ENCODE assay signal across 37 cellular contexts in the genomic region with DNA sequence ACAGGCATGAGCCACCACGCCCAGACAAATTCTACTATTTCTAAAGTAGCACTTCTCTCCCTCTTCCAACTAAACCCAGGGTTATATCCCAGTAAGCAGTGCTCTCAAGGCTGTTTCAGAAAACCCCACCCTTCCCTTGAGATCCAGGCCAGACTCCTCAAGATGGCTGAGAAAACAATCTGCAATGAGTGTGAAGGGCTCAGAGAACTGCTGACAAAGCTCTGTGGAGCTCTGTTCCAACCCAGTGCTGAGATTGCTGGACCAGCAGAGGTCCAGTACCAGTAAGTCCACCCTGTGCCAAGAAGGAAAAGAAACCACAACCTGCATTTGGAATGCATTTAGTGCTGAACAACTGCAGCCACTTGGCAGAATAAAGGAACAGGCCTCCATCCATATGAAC. TPM values are rescaled to one million over a fixed set of nuclear protein-coding genes. Genes with fewer than 3 reads are reported as not detected.
DNase-seq lines count a peak whose midpoint lies in the region; ATAC-seq, FAIRE-seq and TF ChIP-seq lines count a peak whose summit lies in the region.
"Had no signal": no experiment of that assay in that cellular context is flagged by ENCODE, and none has a peak within 500 bp of the region (broad histone marks: within the 10 kb centered on the region; RNA-seq: fewer than 3 reads in every experiment).

No MANE protein-coding gene starts in this region.

- H3K4me3 ChIP-seq in A549 (no peak overlapping the region), fibroblast of the aortic adventitia (ENCODE audit: low read depth, low read length) (no peak overlapping the region), parathyroid adenoma (ENCODE audit: low read depth, low read length) (no peak overlapping the region)
- H3K4me3 ChIP-seq: BLaER1, dorsolateral prefrontal cortex, esophagus muscularis mucosa, lung, mucosa of descending colon, PC-9, thoracic aorta, vagina had no signal

- no peak for TF ChIP-seq CTCF in A549 (IDR thresholded peaks at IDR 0.05)
- no peak for TF ChIP-seq CTCF in fibroblast of the aortic adventitia (IDR thresholded peaks at IDR 0.05; ENCODE audit: insufficient read depth, low read length)
- no peak for TF ChIP-seq CTCF in parathyroid adenoma (IDR thresholded peaks at IDR 0.05)

- DNase-seq in A549 (ENCODE audit: low read depth in 1 of 2, low spot score in 1 of 2) (no peak), DMS79 treated with DMSO at 0.1 percent for 48 hours (lab: John Stamatoyannopoulos, UW) (peak; percentile 90), fibroblast of the aortic adventitia (ENCODE audit: low read depth) (peak; percentile 35), NCI-H748 treated with DMSO at 0.1 percent for 48 hours (lab: John Stamatoyannopoulos, UW) (no peak)
- no peak for DNase-seq in stimulated activated naive CD4-positive, alpha-beta T cell (lab: John Stamatoyannopoulos, UW)
- DNase-seq: activated CD4-positive, alpha-beta T cell treated with anti-CD3 and anti-CD28 coated beads for 48 hours; activated gamma-delta T cell treated with Interleukin-2 at 50 U/mL for 16 hours; amygdala; brain microvascular endothelial cell; Caco-2; DMS53; dorsolateral prefrontal cortex; Karpas-422; mucosa of descending colon; natural killer cell; NCI-H2029 treated with DMSO at 0.1 percent for 48 hours; NCI-H2227 treated with DMSO at 0.1 percent for 48 hours; NCI-H526; NK-92 treated with Interleukin-12 subunit alpha and Interleukin-12 subunit beta, amount 100 ng/mL, for 24 hours; occipital lobe; PC-9; Right ventricle myocardium superior; stimulated activated CD4-positive, alpha-beta T cell treated with anti-CD3 and anti-CD28 coated beads, Interleukin-15, amount 100 ng/mL, for 24 hours; stimulated activated naive CD4-positive, alpha-beta T cell treated with Interleukin-2 at 50 U/mL for 16 hours; WERI-Rb-1 had no signal

- no peaks in the 10 kb centered on the region for H3K36me3 ChIP-seq in parathyroid adenoma (ENCODE audit: control insufficient read depth, insufficient read depth, low read length)

- H3K27ac ChIP-seq in A549, result no peak overlapping the region
- H3K27ac ChIP-seq in parathyroid adenoma, result peak overlapping the region; percentile 90
- H3K27ac ChIP-seq: BLaER1, brain microvascular endothelial cell, esophagus muscularis mucosa, PC-9, thoracic aorta, vagina, WERI-Rb-1 had no signal

- peaks cover 8% of the 10 kb centered on the region for H3K79me2 ChIP-seq in parathyroid adenoma

- no peaks in the 10 kb centered on the region for H3K27me3 ChIP-seq in parathyroid adenoma (ENCODE audit: control insufficient read depth, insufficient read depth, low read length)
- H3K27me3 ChIP-seq: BLaER1, brain microvascular endothelial cell, dorsolateral prefrontal cortex, esophagus muscularis mucosa, vagina had no signal

- ATAC-seq in A549 (0 out of 6 replicates have a peak, but pooled peaks of 1 of the 2 experiments have one; percentile 14), GM19452 (IDR thresholded peaks at IDR 0.05; ENCODE audit: unreplicated experiment) (no peak)
- ATAC-seq: HCT116, HepG2, mucosa of descending colon, natural killer cell had no signal

- POLR2A ChIA-PET in A549 (lab: Yijun Ruan, JAX), result interaction anchor here (1.0 to 1.6 kb wide), 2 partner anchors 20 to 25 kb away, joined by 4 read pairs; a partner anchor contains a TSS

- H3K9me3 ChIP-seq in A549 (no peaks in the 10 kb centered on the region), parathyroid adenoma (ENCODE audit: control insufficient read depth, low read length) (no peaks in the 10 kb centered on the region)
- H3K9me3 ChIP-seq: BLaER1, Caco-2, esophagus muscularis mucosa, mucosa of descending colon, thoracic aorta, vagina had no signal

- no peak for FAIRE-seq in A549 (lab: Jason Lieb, UNC)
- FAIRE-seq: endometrium, frontal cortex, G401.6, HepG2 had no signal

- no peak overlapping the region for H3K9ac ChIP-seq in parathyroid adenoma
- H3K9ac ChIP-seq: BLaER1 had no signal

- H2AFZ ChIP-seq in parathyroid adenoma, result peak overlapping the region; percentile 76
- H2AFZ ChIP-seq: PC-9 had no signal

- CTCF ChIA-PET in A549 (lab: Yijun Ruan, JAX), result interaction anchor here (0.5 to 25.9 kb wide), 7 partner anchors 2 to 215 kb away, joined by 4 to 491 read pairs (median 11); a partner anchor contains a TSS

- TF ChIP-seq RAD21 in A549 (conservative IDR thresholded peaks at IDR 0.05 in 1 of 2, IDR thresholded peaks at IDR 0.05 in 1 of 2), result no peak

- no peak for TF ChIP-seq POLR2A in A549 (IDR thresholded peaks at IDR 0.05; ENCODE audit: low read length)

- WGBS in A549 (ENCODE audit: missing lambda C conversion rate), result 93% methylated on average over 1 of the region's 1 CpG

- no peak for TF ChIP-seq EP300 in A549 (IDR thresholded peaks at IDR 0.05)

- H3K4me1 ChIP-seq in A549, result no peaks in the 10 kb centered on the region
- peaks cover 19% of the 10 kb centered on the region for H3K4me1 ChIP-seq in parathyroid adenoma
- H3K4me1 ChIP-seq: Caco-2 had no signal

- no peak overlapping the region for H3K4me2 ChIP-seq in A549
- H3K4me2 ChIP-seq in parathyroid adenoma (ENCODE audit: low read length), result peak overlapping the region; percentile 11
- H3K4me2 ChIP-seq: BLaER1, PC-9 had no signal

TF ChIP-seq in A549, 52 proteins besides CTCF, POLR2A, EP300 and RAD21:
- TF ChIP-seq MAFK (IDR thresholded peaks at IDR 0.05; ENCODE audit: partially characterized antibody) (peak; percentile 18), ZSCAN20 (CRISPR knock-in tag; IDR thresholded peaks at IDR 0.05) (no peak), FOSB (CRISPR knock-in tag; IDR thresholded peaks at IDR 0.05) (no peak)

RNA-seq across cellular contexts. Expression of a gene that starts 3.7 kb away (rescaled TPM):
- polyA plus RNA-seq in A549 (2011; rRNA removed) (0.74 and 1.0 TPM in 2 replicates), A549 (2017; fragmentation: RNase III; extraction: RNeasy Plus Mini Kit Qiagen cat#74134 plus additional on column Dnase treatment) (0.94 to 1.5 TPM (median 1.1 TPM) in 3 replicates)
- polyA plus RNA-seq in A549 (2012; cell fraction: cytosol; rRNA removed), result 0.74 and 1.1 TPM in 2 replicates
- 3.3 and 3.8 TPM in 2 replicates for polyA plus RNA-seq in A549 (2012; cell fraction: nucleus; rRNA removed)
- 1.2 and 1.3 TPM in 2 replicates for polyA minus RNA-seq in A549 (2011; rRNA and poly(A)+ RNA removed)
- 12.7 and 17.2 TPM in 2 replicates for total RNA-seq in fibroblast of the aortic adventitia (ENCODE audit: low replicate concordance)

RNA-seq across cellular contexts. Expression of a gene that starts 8.6 kb away (rescaled TPM):
- 162 and 176 TPM in 2 replicates for polyA plus RNA-seq in A549 (2011; rRNA removed)
- 82.7 and 85.6 TPM in 2 replicates for polyA plus RNA-seq in A549 (2012; cell fraction: cytosol; rRNA removed)
- polyA plus RNA-seq in A549 (2012; cell fraction: nucleus; rRNA removed), result 293 and 335 TPM in 2 replicates
- 100 to 108 TPM (median 104 TPM) in 3 replicates for polyA plus RNA-seq in A549 (2017; fragmentation: RNase III; extraction: RNeasy Plus Mini Kit Qiagen cat#74134 plus additional on column Dnase treatment)
- 90.2 and 92.1 TPM in 2 replicates for polyA minus RNA-seq in A549 (2011; rRNA and poly(A)+ RNA removed)
- total RNA-seq in fibroblast of the aortic adventitia (ENCODE audit: low replicate concordance), result 24.0 and 54.6 TPM in 2 replicates

RNA-seq across cellular contexts. Expression of a gene that starts 25.2 kb away (rescaled TPM):
- polyA plus RNA-seq in A549 (2011; rRNA removed) (10,036 and 10,800 TPM in 2 replicates), A549 (2017; fragmentation: RNase III; extraction: RNeasy Plus Mini Kit Qiagen cat#74134 plus additional on column Dnase treatment) (6,292 to 6,607 TPM (median 6,463 TPM) in 3 replicates)
- 21,407 and 21,524 TPM in 2 replicates for polyA plus RNA-seq in A549 (2012; cell fraction: cytosol; rRNA removed)
- 14,086 and 20,182 TPM in 2 replicates for polyA plus RNA-seq in A549 (2012; cell fraction: nucleus; rRNA removed)
- 13,401 and 18,844 TPM in 2 replicates for polyA minus RNA-seq in A549 (2011; rRNA and poly(A)+ RNA removed)
- total RNA-seq in fibroblast of the aortic adventitia (ENCODE audit: low replicate concordance), result 1,521 and 5,776 TPM in 2 replicates

RNA-seq across cellular contexts. Expression of a gene that starts 47.7 kb away (rescaled TPM):
- 53.7 and 99.3 TPM in 2 replicates for polyA plus RNA-seq in A549 (2011; rRNA removed)
- 49.8 and 54.8 TPM in 2 replicates for polyA plus RNA-seq in A549 (2012; cell fraction: cytosol; rRNA removed)
- polyA plus RNA-seq in A549 (2012; cell fraction: nucleus; rRNA removed), result 130 and 190 TPM in 2 replicates
- 83.4 to 87.8 TPM (median 84.8 TPM) in 3 replicates for polyA plus RNA-seq in A549 (2017; fragmentation: RNase III; extraction: RNeasy Plus Mini Kit Qiagen cat#74134 plus additional on column Dnase treatment)
- 170 and 183 TPM in 2 replicates for polyA minus RNA-seq in A549 (2011; rRNA and poly(A)+ RNA removed)
- 161 and 462 TPM in 2 replicates for total RNA-seq in fibroblast of the aortic adventitia (ENCODE audit: low replicate concordance)

Comparison
In these comparisons a context has a peak if more than half of its experiments do, and no peak if none do; other contexts are left out.
1. DNase-seq: peak in DMS79 treated with DMSO at 0.1 percent for 48 hours (single experiment) and fibroblast of the aortic adventitia (single experiment); none in A549 (0 of 2), stimulated activated naive CD4-positive, alpha-beta T cell (0 of 6) and NCI-H748 treated with DMSO at 0.1 percent for 48 hours (single experiment).